Comparison of ENCODE assay signal across 15 cellular contexts in genomic region chr11:36774603-36775002, GRCh38.
DNase-seq lines count a peak whose midpoint lies in the region.
"Had no signal": no experiment of that assay in that cellular context is flagged by ENCODE, and none has a peak within 500 bp of the region (broad histone marks: within the 10 kb centered on the region; RNA-seq: fewer than 3 reads in every experiment).

No MANE protein-coding gene starts in this region.

- no peak overlapping the region for H3K4me3 ChIP-seq in skeletal muscle cell (ENCODE audit: low read depth, low read length)
- H3K4me3 ChIP-seq: GM23338, tibial artery had no signal

- DNase-seq in EH (ENCODE audit: low read depth) (peak; percentile 37), NCI-H226 (peak; percentile 40), fibroblast of gingiva (ENCODE audit: low read depth) (peak; percentile 34), skeletal muscle cell (ENCODE audit: low read depth) (peak; percentile 35), HuH-7 (ENCODE audit: low spot score) (no peak), Kasumi-1 (lab: John Stamatoyannopoulos, UW) (no peak), NCI-H524 treated with DMSO at 0.1 percent for 48 hours (lab: John Stamatoyannopoulos, UW) (no peak), activated gamma-delta T cell (lab: John Stamatoyannopoulos, UW) (no peak)
- DNase-seq: activated effector memory CD4-positive, alpha-beta T cell treated with anti-CD3 and anti-CD28 coated beads, Interleukin-2, amount 50 U/mL, for 16 hours; CD4-positive, alpha-beta memory T cell; GDM1; left ventricle myocardium superior; naive thymus-derived CD4-positive, alpha-beta T cell; tibial artery had no signal

Comparison
In these comparisons a context has a peak if more than half of its experiments do, and no peak if none do; other contexts are left out.
1. DNase-seq: peak in EH (single experiment), NCI-H226 (single experiment), fibroblast of gingiva (single experiment) and skeletal muscle cell (single experiment); none in HuH-7 (single experiment), Kasumi-1 (0 of 2), NCI-H524 treated with DMSO at 0.1 percent for 48 hours (single experiment) and activated gamma-delta T cell (single experiment).